ENCODE assay signal across 9 cellular contexts in genomic region chr9:131001990-131002389, GRCh38. TPM values are rescaled to one million over a fixed set of nuclear protein-coding genes. Genes with fewer than 3 reads are reported as not detected.
"Had no signal": no experiment of that assay in that cellular context is flagged by ENCODE, and none has a peak within 500 bp of the region (broad histone marks: within the 10 kb centered on the region; RNA-seq: fewer than 3 reads in every experiment).

No MANE protein-coding gene starts in this region.

- ATAC-seq: GM23338, HCT116 had no signal

- H3K9me3 ChIP-seq: HAP-1 had no signal

- DNase-seq: GM23248, GOT3, H7, H9, HCEC 1CT, HFFc6 had no signal

- H3K4me2 ChIP-seq: GM23338 had no signal

- H3K36me3 ChIP-seq: HAP-1 had no signal

- H3K4me1 ChIP-seq: HAP-1 had no signal

- H3K27ac ChIP-seq: GM23248 had no signal

- H2AFZ ChIP-seq: GM23248, GM23338 had no signal

- H3K4me3 ChIP-seq: GM23248, GM23338, HAP-1 had no signal

RNA-seq across cellular contexts. Expression of gene LAMC3, which starts 7.0 kb away (rescaled TPM):
- total RNA-seq: GM23248, HFFc6 had no signal
